ENCODE assay signal across 1 cellular context in genomic region chr16:87635541-87636049, GRCh38.
TF ChIP-seq lines count a peak whose summit lies in the region.

No MANE protein-coding gene starts in this region.

TF ChIP-seq in endothelial cell of umbilical vein, 7 proteins besides CTCF, POLR2A, EP300 and RAD21:
- no peak for TF ChIP-seq MYC (IDR thresholded peaks at IDR 0.05; ENCODE audit: low read depth, low read length)
- no peak for TF ChIP-seq POLR2AphosphoS5 (IDR thresholded peaks at IDR 0.05; ENCODE audit: insufficient read depth, low read depth, low read length)
- TF ChIP-seq MAX (IDR thresholded peaks at IDR 0.05; ENCODE audit: insufficient read depth, insufficient read length), result no peak
- TF ChIP-seq EZH2 (IDR thresholded peaks at IDR 0.05; ENCODE audit: borderline replicate concordance, low read depth, low read length, severe bottlenecking), result no peak
- no peak for TF ChIP-seq JUN (IDR thresholded peaks at IDR 0.05; ENCODE audit: borderline replicate concordance, insufficient read depth, insufficient read length, low read depth)
- no peak for TF ChIP-seq GATA2 (IDR thresholded peaks at IDR 0.05; ENCODE audit: insufficient read depth, insufficient read length, low read depth, low read length)
